21 cellular contexts compared by ENCODE assay signal in genomic region chr12:42611571-42612257, GRCh38. TPM values are rescaled to one million over a fixed set of nuclear protein-coding genes. Genes with fewer than 3 reads are reported as not detected.
"Had no signal": no experiment of that assay in that cellular context is flagged by ENCODE, and none has a peak within 500 bp of the region (broad histone marks: within the 10 kb centered on the region; RNA-seq: fewer than 3 reads in every experiment).

No MANE protein-coding gene starts in this region.

- H3K36me3 ChIP-seq: esophagus squamous epithelium, prostate gland, right atrium auricular region had no signal

- ATAC-seq: activated CD8-positive, alpha-beta T cell treated with anti-CD3 and anti-CD28 coated beads for 36 hours; activated naive CD8-positive, alpha-beta T cell treated with anti-CD3 and anti-CD28 coated beads, Interleukin-2, amount 50 U/mL, for 24 hours; activated T-helper 17 cell treated with anti-CD3 and anti-CD28 coated beads, Interleukin-2, amount 50 U/mL, for 72 hours; foreskin keratinocyte; left cardiac atrium; SK-N-SH treated with all-trans-retinoic acid at 6 μM for 48 hours; T-cell had no signal

- H3K27ac ChIP-seq: esophagus squamous epithelium, foreskin keratinocyte, hepatocyte, prostate gland, right atrium auricular region had no signal

- H2AFZ ChIP-seq: hepatocyte had no signal

- H3K9me3 ChIP-seq: prostate gland had no signal

- H3K27me3 ChIP-seq: esophagus squamous epithelium, foreskin keratinocyte, hepatocyte, right atrium auricular region had no signal

- DNase-seq: activated B cell treated with CpG ODN at 0.5 μM for 24 hours; activated CD4-positive, alpha-beta T cell treated with anti-CD3 and anti-CD28 coated beads for 48 hours; activated CD8-positive, alpha-beta T cell treated with anti-CD3 and anti-CD28 coated beads for 36 hours; activated naive CD4-positive, alpha-beta T cell treated with anti-CD3 and anti-CD28 coated beads for 36 hours; activated naive CD8-positive, alpha-beta T cell treated with anti-CD3 and anti-CD28 coated beads, Interleukin-2, amount 50 U/mL, for 24 hours; activated T-cell treated with anti-CD3 and anti-CD28 coated beads, Interleukin-2, amount 50 U/mL, for 1 hour; effector CD8-positive, alpha-beta T cell; esophagus squamous epithelium; left cardiac atrium; midbrain; occipital lobe; stimulated activated CD4-positive, alpha-beta T cell treated with anti-CD3 and anti-CD28 coated beads, Interleukin-15, amount 100 ng/mL, for 24 hours; stimulated activated CD4-positive, alpha-beta T cell treated with anti-CD3 and anti-CD28 coated beads, Interleukin-2, amount 100 ng/mL, for 48 hours; T-cell had no signal

- H3K4me1 ChIP-seq: esophagus squamous epithelium, foreskin keratinocyte, prostate gland, right atrium auricular region had no signal

- H3K4me2 ChIP-seq: hepatocyte had no signal

- H3K79me2 ChIP-seq: hepatocyte had no signal

- H3K4me3 ChIP-seq: esophagus squamous epithelium, hepatocyte, prostate gland, right atrium auricular region, skin epidermis had no signal

RNA-seq across cellular contexts. Expression of gene PRICKLE1, which starts 22.2 kb away (rescaled TPM):
- total RNA-seq: activated CD8-positive, alpha-beta T cell treated with anti-CD3 and anti-CD28 coated beads for 36 hours; activated naive CD4-positive, alpha-beta T cell treated with anti-CD3 and anti-CD28 coated beads for 36 hours; activated T-helper 17 cell treated with anti-CD3 and anti-CD28 coated beads, Interleukin-2, amount 50 U/mL, for 72 hours had no signal
